In the genomic region with DNA sequence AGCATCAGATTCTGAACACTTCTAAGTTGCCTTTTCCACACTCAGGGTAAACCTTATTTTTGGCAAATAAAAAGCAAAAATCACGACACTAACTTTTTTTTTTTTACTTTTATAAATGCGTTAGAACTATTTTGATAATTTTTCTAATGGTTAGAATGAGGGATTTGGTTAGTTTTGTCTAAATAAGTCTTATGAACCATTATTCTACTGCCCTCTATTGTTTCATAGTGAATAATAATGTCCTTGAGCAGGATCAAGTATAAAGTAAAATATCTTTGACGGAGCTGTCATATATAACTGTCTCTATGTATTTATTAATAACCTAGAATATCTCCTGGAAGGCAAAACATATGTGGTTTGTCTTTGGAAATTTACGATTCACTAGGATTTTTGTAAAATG, we compare ENCODE assay signal across 1 cellular context.
TF ChIP-seq lines count a peak whose summit lies in the region.

No MANE protein-coding gene starts in this region.

TF ChIP-seq in neural cell, 6 proteins besides CTCF, POLR2A, EP300 and RAD21 (continued from another document):
- TF ChIP-seq, protein P1, sequence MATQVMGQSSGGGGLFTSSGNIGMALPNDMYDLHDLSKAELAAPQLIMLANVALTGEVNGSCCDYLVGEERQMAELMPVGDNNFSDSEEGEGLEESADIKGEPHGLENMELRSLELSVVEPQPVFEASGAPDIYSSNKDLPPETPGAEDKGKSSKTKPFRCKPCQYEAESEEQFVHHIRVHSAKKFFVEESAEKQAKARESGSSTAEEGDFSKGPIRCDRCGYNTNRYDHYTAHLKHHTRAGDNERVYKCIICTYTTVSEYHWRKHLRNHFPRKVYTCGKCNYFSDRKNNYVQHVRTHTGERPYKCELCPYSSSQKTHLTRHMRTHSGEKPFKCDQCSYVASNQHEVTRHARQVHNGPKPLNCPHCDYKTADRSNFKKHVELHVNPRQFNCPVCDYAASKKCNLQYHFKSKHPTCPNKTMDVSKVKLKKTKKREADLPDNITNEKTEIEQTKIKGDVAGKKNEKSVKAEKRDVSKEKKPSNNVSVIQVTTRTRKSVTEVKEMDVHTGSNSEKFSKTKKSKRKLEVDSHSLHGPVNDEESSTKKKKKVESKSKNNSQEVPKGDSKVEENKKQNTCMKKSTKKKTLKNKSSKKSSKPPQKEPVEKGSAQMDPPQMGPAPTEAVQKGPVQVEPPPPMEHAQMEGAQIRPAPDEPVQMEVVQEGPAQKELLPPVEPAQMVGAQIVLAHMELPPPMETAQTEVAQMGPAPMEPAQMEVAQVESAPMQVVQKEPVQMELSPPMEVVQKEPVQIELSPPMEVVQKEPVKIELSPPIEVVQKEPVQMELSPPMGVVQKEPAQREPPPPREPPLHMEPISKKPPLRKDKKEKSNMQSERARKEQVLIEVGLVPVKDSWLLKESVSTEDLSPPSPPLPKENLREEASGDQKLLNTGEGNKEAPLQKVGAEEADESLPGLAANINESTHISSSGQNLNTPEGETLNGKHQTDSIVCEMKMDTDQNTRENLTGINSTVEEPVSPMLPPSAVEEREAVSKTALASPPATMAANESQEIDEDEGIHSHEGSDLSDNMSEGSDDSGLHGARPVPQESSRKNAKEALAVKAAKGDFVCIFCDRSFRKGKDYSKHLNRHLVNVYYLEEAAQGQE (IDR thresholded peaks at IDR 0.05; ENCODE audit: borderline replicate concordance): no peak
- no peak for TF ChIP-seq MXI1 (conservative IDR thresholded peaks at IDR 0.05; ENCODE audit: poor library complexity, severe bottlenecking)
- no peak for TF ChIP-seq SMC3 (conservative IDR thresholded peaks at IDR 0.05; ENCODE audit: poor library complexity)
